12 cellular contexts compared by ENCODE assay signal in the genomic region with DNA sequence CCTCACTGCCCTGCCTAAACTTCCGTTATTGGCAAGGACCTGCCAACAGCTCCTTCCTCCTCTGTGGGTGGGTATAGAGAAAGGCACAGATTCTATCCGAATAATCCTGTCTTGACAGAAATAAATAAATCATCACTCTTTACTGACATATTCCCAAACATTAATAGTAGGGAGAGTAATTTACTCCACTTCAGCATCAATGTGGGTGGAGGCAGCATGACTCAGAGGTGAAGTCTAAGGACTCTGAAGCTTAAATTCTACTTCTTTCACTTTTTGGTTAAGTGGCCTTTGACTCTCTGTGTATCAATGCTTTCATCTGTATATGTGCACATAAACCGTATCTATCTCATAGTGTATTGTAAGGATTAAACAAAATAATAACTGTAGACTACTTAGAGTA. TPM values are rescaled to one million over a fixed set of nuclear protein-coding genes. Genes with fewer than 3 reads are reported as not detected.
DNase-seq lines count a peak whose midpoint lies in the region; ATAC-seq and TF ChIP-seq lines count a peak whose summit lies in the region.
"Had no signal": no experiment of that assay in that cellular context is flagged by ENCODE, and none has a peak within 500 bp of the region (broad histone marks: within the 10 kb centered on the region; RNA-seq: fewer than 3 reads in every experiment).

No MANE protein-coding gene starts in this region.

- peak; percentile 44 to 72 for ATAC-seq in naive thymus-derived CD8-positive, alpha-beta T cell
- ATAC-seq in GM18505 (IDR thresholded peaks at IDR 0.05; ENCODE audit: unreplicated experiment), result no peak

- intact Hi-C loops in activated T-helper 2 cell treated with anti-CD3 and anti-CD28 coated beads, Interferon-gamma antibody, Interleukin-2, Interleukin-4, amounts not matched to agents 10 μg/mL and 5 μg/mL and 100 μg/mL, durations not matched to agents 14 hours and 24 hours and 36 hours (cut with micrococcal nuclease), result loop anchor here (1.0 to 5.0 kb wide), 8 partner anchors 8 to 116 kb away; no protein-coding TSS in a partner anchor

- H3K27me3 Mint-ChIP-seq in activated T-helper 2 cell treated with anti-CD3 and anti-CD28 coated beads, Interferon-gamma antibody, Interleukin-2, Interleukin-4, amounts not matched to agents 10 μg/mL and 5 μg/mL and 100 μg/mL, durations not matched to agents 14 hours and 24 hours and 36 hours (ENCODE audit: low read depth), result no peaks in the 10 kb centered on the region
- no peaks in the 10 kb centered on the region for H3K27me3 Mint-ChIP-seq in naive thymus-derived CD8-positive, alpha-beta T cell

- H3K4me3 Mint-ChIP-seq in activated T-helper 2 cell treated with anti-CD3 and anti-CD28 coated beads, Interferon-gamma antibody, Interleukin-2, Interleukin-4, amounts not matched to agents 10 μg/mL and 5 μg/mL and 100 μg/mL, durations not matched to agents 14 hours and 24 hours and 36 hours (ENCODE audit: low read depth), result peak overlapping the region; percentile 84
- peak overlapping the region; percentile 81 to 95 (median 92) for H3K4me3 Mint-ChIP-seq in naive thymus-derived CD8-positive, alpha-beta T cell

- H3K36me3 Mint-ChIP-seq in activated T-helper 2 cell treated with anti-CD3 and anti-CD28 coated beads, Interferon-gamma antibody, Interleukin-2, Interleukin-4, amounts not matched to agents 10 μg/mL and 5 μg/mL and 100 μg/mL, durations not matched to agents 14 hours and 24 hours and 36 hours (ENCODE audit: low read depth), result peaks cover 27% of the 10 kb centered on the region
- peaks cover 7 to 18% (median 7%) of the 10 kb centered on the region in 3 donors for H3K36me3 Mint-ChIP-seq in naive thymus-derived CD8-positive, alpha-beta T cell

- DNase-seq in stimulated activated naive CD4-positive, alpha-beta T cell treated with Interleukin-2 at 50 U/mL for 16 hours (lab: John Stamatoyannopoulos, UW), result peak; percentile 67
- no peak for DNase-seq in stimulated activated naive CD4-positive, alpha-beta T cell (lab: John Stamatoyannopoulos, UW)
- DNase-seq in activated T-helper 2 cell treated with anti-CD3 and anti-CD28 coated beads, Interferon-gamma antibody, Interleukin-2, Interleukin-4, amounts not matched to agents 10 μg/mL and 5 μg/mL and 100 μg/mL, durations not matched to agents 14 hours and 24 hours and 36 hours (ENCODE audit: low spot score), result no peak
- no peak for DNase-seq in naive thymus-derived CD8-positive, alpha-beta T cell
- DNase-seq in HuH-7.5 (ENCODE audit: low spot score) (no peak), NCI-H2196 (lab: John Stamatoyannopoulos, UW; ENCODE audit: unreplicated experiment) (no peak), epidermal melanocyte (ENCODE audit: insufficient read length, low spot score) (no peak)
- DNase-seq: kidney, NCI-H2029 treated with DMSO at 0.1 percent for 48 hours, occipital lobe had no signal

- H3K9me3 Mint-ChIP-seq in activated T-helper 2 cell treated with anti-CD3 and anti-CD28 coated beads, Interferon-gamma antibody, Interleukin-2, Interleukin-4, amounts not matched to agents 10 μg/mL and 5 μg/mL and 100 μg/mL, durations not matched to agents 14 hours and 24 hours and 36 hours, result peaks cover 7% of the 10 kb centered on the region
- H3K9me3 Mint-ChIP-seq in naive thymus-derived CD8-positive, alpha-beta T cell, result peaks cover 0 to 10% (median 0%) of the 10 kb centered on the region in 9 donors

- no peak for TF ChIP-seq POLR2A in GM18505 (IDR thresholded peaks at IDR 0.05; ENCODE audit: borderline replicate concordance, extremely low read depth, insufficient read depth, insufficient read length)

- peak overlapping the region; percentile 93 for H3K27ac Mint-ChIP-seq in activated T-helper 2 cell treated with anti-CD3 and anti-CD28 coated beads, Interferon-gamma antibody, Interleukin-2, Interleukin-4, amounts not matched to agents 10 μg/mL and 5 μg/mL and 100 μg/mL, durations not matched to agents 14 hours and 24 hours and 36 hours
- peak overlapping the region; percentile 88 to 100 (median 95) for H3K27ac Mint-ChIP-seq in naive thymus-derived CD8-positive, alpha-beta T cell

- POLR2A ChIA-PET in naive thymus-derived CD8-positive, alpha-beta T cell (lab: Charles Lee), result interaction anchor here (0.6 to 5.5 kb wide), 4 partner anchors 9 to 53 kb away, joined by 3 to 48 read pairs (median 22); a partner anchor contains a TSS

- H3K4me1 Mint-ChIP-seq in activated T-helper 2 cell treated with anti-CD3 and anti-CD28 coated beads, Interferon-gamma antibody, Interleukin-2, Interleukin-4, amounts not matched to agents 10 μg/mL and 5 μg/mL and 100 μg/mL, durations not matched to agents 14 hours and 24 hours and 36 hours (ENCODE audit: low read depth), result peaks cover 87% of the 10 kb centered on the region
- H3K4me1 Mint-ChIP-seq in naive thymus-derived CD8-positive, alpha-beta T cell, result peaks cover 49 to 93% (median 88%) of the 10 kb centered on the region in 4 donors

RNA-seq across cellular contexts. Expression of a gene that starts 2.9 kb away (rescaled TPM):
- total RNA-seq in activated T-helper 2 cell treated with anti-CD3 and anti-CD28 coated beads, Interferon-gamma antibody, Interleukin-2, Interleukin-4, amounts not matched to agents 10 μg/mL and 5 μg/mL and 100 μg/mL, durations not matched to agents 14 hours and 24 hours and 36 hours, result 14.1 and 14.9 TPM in 2 replicates
- 10 to 100 TPM; 81.5 to 83.4 TPM for total RNA-seq in naive thymus-derived CD8-positive, alpha-beta T cell
- polyA plus RNA-seq in naive thymus-derived CD8-positive, alpha-beta T cell, result 10 to 100 TPM; 17.5 to 19.0 (median 18.1) TPM
- total RNA-seq: HT1080 had no signal

RNA-seq across cellular contexts. Expression of a gene that starts 53.4 kb away (rescaled TPM):
- total RNA-seq in activated T-helper 2 cell treated with anti-CD3 and anti-CD28 coated beads, Interferon-gamma antibody, Interleukin-2, Interleukin-4, amounts not matched to agents 10 μg/mL and 5 μg/mL and 100 μg/mL, durations not matched to agents 14 hours and 24 hours and 36 hours, result 11.8 and 13.0 TPM in 2 replicates
- 10 to 100 TPM; 39.7 to 42.5 TPM for total RNA-seq in naive thymus-derived CD8-positive, alpha-beta T cell
- polyA plus RNA-seq in naive thymus-derived CD8-positive, alpha-beta T cell, result 10 to 100 TPM; 52.0 to 95.9 (median 69.5) TPM
- total RNA-seq: HT1080, occipital lobe had no signal
